Comparison of ENCODE assay signal across 40 cellular contexts in genomic region chr14:29069228-29069627, GRCh38.
"Had no signal": no experiment of that assay in that cellular context is flagged by ENCODE, and none has a peak within 500 bp of the region (broad histone marks: within the 10 kb centered on the region; RNA-seq: fewer than 3 reads in every experiment).

No MANE protein-coding gene starts in this region.

- H3K27ac Mint-ChIP-seq: activated naive CD4-positive, alpha-beta T cell treated with anti-CD3 and anti-CD28 coated beads for 36 hours; activated naive CD4-positive, alpha-beta T cell treated with anti-CD3 and anti-CD28 coated beads, Interleukin-2, amount 10 ng/mL, durations not matched to agents 7 days and 5 days; activated naive CD4-positive, alpha-beta T cell treated with anti-CD3 and anti-CD28 coated beads, Interleukin-2, amount 50 U/mL, for 24 hours; activated naive CD8-positive, alpha-beta T cell; activated naive CD8-positive, alpha-beta T cell treated with anti-CD3 and anti-CD28 coated beads for 36 hours; activated naive CD8-positive, alpha-beta T cell treated with anti-CD3 and anti-CD28 coated beads, Interleukin-2, amount 10 ng/mL, durations not matched to agents 7 days and 5 days; activated naive CD8-positive, alpha-beta T cell treated with anti-CD3 and anti-CD28 coated beads, Interleukin-2, amount 50 U/mL, for 24 hours; activated T-cell treated with anti-CD3 and anti-CD28 coated beads, Interleukin-2, amount 50 U/mL, for 24 hours; activated T-cell treated with anti-CD3 and anti-CD28 coated beads, Interleukin-2, amount 50 U/mL, for 72 hours; activated T-helper 1 cell treated with anti-CD3 and anti-CD28 coated beads, Interleukin-12 subunit alpha, Interleukin-12 subunit beta, Interleukin-2, Interleukin-4 antibody, amounts not matched to agents 30 ng/mL and 10 ng/mL and 1 ng/mL, durations not matched to agents 14 hours and 24 hours and 36 hours; activated T-helper 17 cell treated with anti-CD3 and anti-CD28 coated beads, Interleukin-2, amount 50 U/mL, for 72 hours; activated T-helper 2 cell treated with anti-CD3 and anti-CD28 coated beads, Interferon-gamma antibody, Interleukin-2, Interleukin-4, amounts not matched to agents 10 μg/mL and 5 μg/mL and 100 μg/mL, durations not matched to agents 14 hours and 24 hours and 36 hours; brain had no signal

- H3K4me3 Mint-ChIP-seq: activated naive CD4-positive, alpha-beta T cell treated with anti-CD3 and anti-CD28 coated beads for 36 hours; activated naive CD4-positive, alpha-beta T cell treated with anti-CD3 and anti-CD28 coated beads, Interleukin-2, amount 10 ng/mL, durations not matched to agents 7 days and 5 days; activated naive CD4-positive, alpha-beta T cell treated with anti-CD3 and anti-CD28 coated beads, Interleukin-2, amount 50 U/mL, for 24 hours; activated naive CD8-positive, alpha-beta T cell; activated naive CD8-positive, alpha-beta T cell treated with anti-CD3 and anti-CD28 coated beads for 36 hours; activated naive CD8-positive, alpha-beta T cell treated with anti-CD3 and anti-CD28 coated beads, Interleukin-2, amount 10 ng/mL, durations not matched to agents 7 days and 5 days; activated naive CD8-positive, alpha-beta T cell treated with anti-CD3 and anti-CD28 coated beads, Interleukin-2, amount 50 U/mL, for 24 hours; activated T-cell treated with anti-CD3 and anti-CD28 coated beads, Interleukin-2, amount 50 U/mL, for 24 hours; activated T-cell treated with anti-CD3 and anti-CD28 coated beads, Interleukin-2, amount 50 U/mL, for 4 hours; activated T-cell treated with anti-CD3 and anti-CD28 coated beads, Interleukin-2, amount 50 U/mL, for 72 hours; activated T-helper 1 cell treated with anti-CD3 and anti-CD28 coated beads, Interleukin-12 subunit alpha, Interleukin-12 subunit beta, Interleukin-2, Interleukin-4 antibody, amounts not matched to agents 30 ng/mL and 10 ng/mL and 1 ng/mL, durations not matched to agents 14 hours and 24 hours and 36 hours; activated T-helper 17 cell treated with anti-CD3 and anti-CD28 coated beads, Interleukin-2, amount 50 U/mL, for 72 hours; brain; central memory CD8-positive, alpha-beta T cell had no signal

- H3K9me3 ChIP-seq: adrenal gland, ascending aorta, body of pancreas had no signal

- ATAC-seq: activated naive CD4-positive, alpha-beta T cell treated with anti-CD3 and anti-CD28 coated beads, Interleukin-2, amount 50 U/mL, for 72 hours; activated naive CD8-positive, alpha-beta T cell treated with anti-CD3 and anti-CD28 coated beads, Interleukin-2, amount 50 U/mL, for 24 hours; activated T-cell treated with anti-CD3 and anti-CD28 coated beads, Interleukin-2, amount 50 U/mL, for 4 hours; activated T-cell treated with anti-CD3 and anti-CD28 coated beads, Interleukin-2, amount 50 U/mL, for 72 hours; activated T-helper 17 cell treated with anti-CD3 and anti-CD28 coated beads, Interleukin-2, amount 50 U/mL, for 72 hours; body of pancreas had no signal

- H3K4me3 ChIP-seq: adrenal gland, ascending aorta, body of pancreas, breast epithelium, cardiac muscle cell had no signal

- H3K36me3 ChIP-seq: adrenal gland, ascending aorta, brain microvascular endothelial cell, breast epithelium, cardiac muscle cell had no signal

- H3K36me3 Mint-ChIP-seq: activated naive CD4-positive, alpha-beta T cell treated with anti-CD3 and anti-CD28 coated beads, Interleukin-2, amount 10 ng/mL, durations not matched to agents 7 days and 5 days; activated naive CD4-positive, alpha-beta T cell treated with anti-CD3 and anti-CD28 coated beads, Interleukin-2, amount 50 U/mL, for 24 hours; activated naive CD8-positive, alpha-beta T cell; activated naive CD8-positive, alpha-beta T cell treated with anti-CD3 and anti-CD28 coated beads for 36 hours; activated naive CD8-positive, alpha-beta T cell treated with anti-CD3 and anti-CD28 coated beads, Interleukin-2, amount 10 ng/mL, durations not matched to agents 7 days and 5 days; brain had no signal

- H3K27me3 ChIP-seq: adrenal gland, ascending aorta, body of pancreas, brain microvascular endothelial cell, breast epithelium, cardiac muscle cell had no signal

- H3K4me1 ChIP-seq: adrenal gland, ascending aorta, body of pancreas, breast epithelium had no signal

- H3K27me3 Mint-ChIP-seq: activated naive CD4-positive, alpha-beta T cell treated with anti-CD3 and anti-CD28 coated beads, Interleukin-2, amount 10 ng/mL, durations not matched to agents 7 days and 5 days; activated naive CD4-positive, alpha-beta T cell treated with anti-CD3 and anti-CD28 coated beads, Interleukin-2, amount 50 U/mL, for 24 hours; activated naive CD8-positive, alpha-beta T cell; activated naive CD8-positive, alpha-beta T cell treated with anti-CD3 and anti-CD28 coated beads for 36 hours; activated naive CD8-positive, alpha-beta T cell treated with anti-CD3 and anti-CD28 coated beads, Interleukin-2, amount 10 ng/mL, durations not matched to agents 7 days and 5 days; activated naive CD8-positive, alpha-beta T cell treated with anti-CD3 and anti-CD28 coated beads, Interleukin-2, amount 50 U/mL, for 24 hours; activated T-cell treated with anti-CD3 and anti-CD28 coated beads, Interleukin-2, amount 50 U/mL, for 24 hours; activated T-helper 17 cell treated with anti-CD3 and anti-CD28 coated beads, Interleukin-2, amount 50 U/mL, for 72 hours; brain; central memory CD8-positive, alpha-beta T cell had no signal

- H3K27ac ChIP-seq: adrenal gland, ascending aorta, body of pancreas, brain microvascular endothelial cell, breast epithelium, cardiac muscle cell had no signal

- DNase-seq: activated effector memory CD4-positive, alpha-beta T cell treated with anti-CD3 and anti-CD28 coated beads, Interleukin-2, amount 50 U/mL, for 16 hours; activated effector memory CD4-positive, alpha-beta T cell treated with Interleukin-2 at 50 U/mL for 16 hours; activated gamma-delta T cell; activated gamma-delta T cell treated with Interleukin-2 at 50 U/mL for 16 hours; activated naive CD4-positive, alpha-beta T cell; activated naive CD4-positive, alpha-beta T cell treated with anti-CD3 and anti-CD28 coated beads for 36 hours; activated naive CD4-positive, alpha-beta T cell treated with anti-CD3 and anti-CD28 coated beads, Interleukin-2, amount 10 ng/mL, durations not matched to agents 7 days and 5 days; activated naive CD4-positive, alpha-beta T cell treated with anti-CD3 and anti-CD28 coated beads, Interleukin-2, amount 50 U/mL, for 16 hours; activated naive CD4-positive, alpha-beta T cell treated with Interleukin-2 at 50 U/mL for 16 hours; activated naive CD8-positive, alpha-beta T cell treated with anti-CD3 and anti-CD28 coated beads for 36 hours; activated naive CD8-positive, alpha-beta T cell treated with anti-CD3 and anti-CD28 coated beads, Interleukin-2, amount 10 ng/mL, durations not matched to agents 7 days and 5 days; activated naive CD8-positive, alpha-beta T cell treated with anti-CD3 and anti-CD28 coated beads, Interleukin-2, amount 50 U/mL, for 24 hours; activated T-cell treated with anti-CD3 and anti-CD28 coated beads, Interleukin-2, amount 50 U/mL, for 1 hour; activated T-cell treated with anti-CD3 and anti-CD28 coated beads, Interleukin-2, amount 50 U/mL, for 24 hours; activated T-cell treated with anti-CD3 and anti-CD28 coated beads, Interleukin-2, amount 50 U/mL, for 4 hours; activated T-cell treated with anti-CD3 and anti-CD28 coated beads, Interleukin-2, amount 50 U/mL, for 48 hours; activated T-cell treated with anti-CD3 and anti-CD28 coated beads, Interleukin-2, amount 50 U/mL, for 72 hours; adrenal gland; amniotic stem cell; amygdala; anterior cingulate cortex; aorta; body of pancreas; brain microvascular endothelial cell; caudate nucleus; central memory CD4-positive, alpha-beta T cell; cerebellar nuclear complex had no signal

- H3K4me1 Mint-ChIP-seq: activated naive CD4-positive, alpha-beta T cell treated with anti-CD3 and anti-CD28 coated beads, Interleukin-2, amount 10 ng/mL, durations not matched to agents 7 days and 5 days; activated naive CD4-positive, alpha-beta T cell treated with anti-CD3 and anti-CD28 coated beads, Interleukin-2, amount 50 U/mL, for 24 hours; activated naive CD8-positive, alpha-beta T cell treated with anti-CD3 and anti-CD28 coated beads for 36 hours; activated naive CD8-positive, alpha-beta T cell treated with anti-CD3 and anti-CD28 coated beads, Interleukin-2, amount 10 ng/mL, durations not matched to agents 7 days and 5 days; activated naive CD8-positive, alpha-beta T cell treated with anti-CD3 and anti-CD28 coated beads, Interleukin-2, amount 50 U/mL, for 24 hours; activated T-helper 17 cell treated with anti-CD3 and anti-CD28 coated beads, Interleukin-2, amount 50 U/mL, for 72 hours; brain; central memory CD8-positive, alpha-beta T cell had no signal

- FAIRE-seq: astrocyte, bronchial epithelial cell had no signal
